In the genomic region with DNA sequence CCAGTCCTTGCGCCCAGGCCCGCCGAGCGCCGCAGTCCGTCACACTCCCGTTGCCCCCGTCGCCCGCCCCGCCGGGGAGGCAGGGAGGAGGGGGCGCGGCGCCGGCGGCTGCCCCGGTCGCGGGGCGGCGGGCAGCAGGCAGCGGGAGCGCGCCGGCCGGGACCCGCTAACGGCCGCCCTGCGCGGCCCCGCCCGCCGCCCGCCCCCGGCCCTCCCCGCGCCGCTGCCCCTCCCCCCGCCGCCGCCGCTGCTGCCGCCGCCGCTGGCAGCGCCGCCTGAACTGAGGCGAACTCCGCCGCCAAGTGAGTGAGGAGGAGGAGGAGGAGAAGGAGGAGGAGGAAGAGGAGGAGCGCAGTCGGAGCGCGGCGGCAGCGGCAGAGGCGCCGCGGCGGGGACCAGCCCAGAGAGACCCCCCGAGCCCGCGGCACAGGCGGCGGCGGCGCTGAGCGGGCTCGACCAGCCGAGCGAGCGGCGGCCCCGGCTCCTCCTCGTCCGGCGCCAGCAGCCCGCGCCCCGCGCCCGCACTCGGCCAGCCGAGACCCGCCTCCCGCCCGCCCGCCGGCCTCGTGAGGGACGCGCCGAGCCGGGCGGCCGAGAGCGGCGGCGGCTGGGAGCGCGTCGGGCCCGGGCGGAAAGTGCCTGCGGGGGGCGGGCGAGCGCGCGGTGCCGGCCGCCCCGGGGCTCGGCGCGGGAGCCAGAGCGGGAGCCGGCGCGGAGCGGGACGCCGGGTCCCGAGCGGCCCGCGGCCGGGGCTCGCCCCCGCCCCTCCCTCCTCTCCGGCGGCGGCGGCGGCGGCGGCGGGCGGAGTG, we compare ENCODE assay signal across 8 cellular contexts. TPM values are rescaled to one million over a fixed set of nuclear protein-coding genes. Genes with fewer than 3 reads are reported as not detected.
DNase-seq lines count a peak whose midpoint lies in the region; ATAC-seq and TF ChIP-seq lines count a peak whose summit lies in the region.

A gene (plus strand): TSS at position 352 of the 809 bp plus-strand sequence. CDS start 476 bp downstream, outside the sequence.

- H3K36me3 Mint-ChIP-seq in endodermal cell (ENCODE audit: low read depth), result no peaks in the 10 kb centered on the region

- peak within 1 kb of the TSS; percentile 90 for H3K4me3 Mint-ChIP-seq in endodermal cell

- TF ChIP-seq CTCF in endodermal cell (conservative IDR thresholded peaks at IDR 0.05), result no peak

- H3K9me3 Mint-ChIP-seq in endodermal cell, result no peaks in the 10 kb centered on the region

- H3K4me1 Mint-ChIP-seq in endodermal cell, result peaks cover 32% of the 10 kb centered on the region

- peak; percentile 44 for ATAC-seq in HG03025 (IDR thresholded peaks at IDR 0.05; ENCODE audit: low FRiP score, unreplicated experiment)

- H3K36me3 ChIP-seq in endodermal cell (ENCODE audit: control insufficient read depth, insufficient read depth, low read length), result no peaks in the 10 kb centered on the region

- no peaks in the 10 kb centered on the region for H3K27me3 ChIP-seq in endodermal cell (ENCODE audit: control insufficient read depth, insufficient read depth, low read length, poor library complexity, severe bottlenecking)

- WGBS in endodermal cell (ENCODE audit: insufficient coverage in 1 of 2, insufficient read length in 1 of 2), 2 experiments, result 0 to 1% methylated on average over 13 to 141 of the region's 141 CpGs

- peak within 1 kb of the TSS; percentile 77 for H3K27ac Mint-ChIP-seq in endodermal cell

- peak; percentile 66 for DNase-seq in SIG-M5 treated with dmso at 0.1 percent for 504 hours (lab: John Stamatoyannopoulos, UW; ENCODE audit: unreplicated experiment)
- DNase-seq in SIG-M5 (lab: John Stamatoyannopoulos, UW), result no peak
- DNase-seq in NCI-H748 treated with DMSO at 0.1 percent for 48 hours (lab: John Stamatoyannopoulos, UW), result peak; percentile 11
- DNase-seq in activated CD8-positive, alpha-beta memory T cell treated with anti-CD3 and anti-CD28 coated beads for 48 hours (ENCODE audit: low read depth in 2 of 3, low spot score in 2 of 3), result peak; percentile 40 to 62 (median 54)
- peak; percentile 84 for DNase-seq in endodermal cell
- peak; percentile 85 for DNase-seq in midbrain (lab: John Stamatoyannopoulos, UW)
- DNase-seq in stimulated activated CD8-positive, alpha-beta memory T cell treated with anti-CD3 and anti-CD28 coated beads, Interleukin-15, amount 100 ng/mL, for 48 hours (ENCODE audit: low read depth in 2 of 2), result peak; percentile 68

- peak within 1 kb of the TSS; percentile 93 for H3K4me3 ChIP-seq in endodermal cell (ENCODE audit: low read length)

- no peaks in the 10 kb centered on the region for H3K9me3 ChIP-seq in endodermal cell (ENCODE audit: control insufficient read depth, low read length)

- no peaks in the 10 kb centered on the region for H3K4me1 ChIP-seq in endodermal cell (ENCODE audit: control insufficient read depth, insufficient read depth, low read length)

- H3K27ac ChIP-seq in endodermal cell (ENCODE audit: low read depth, low read length), result peak within 1 kb of the TSS; percentile 97

- H3K27me3 Mint-ChIP-seq in endodermal cell (ENCODE audit: insufficient read depth), result no peaks in the 10 kb centered on the region

- H3K9ac ChIP-seq in endodermal cell (ENCODE audit: extremely low read depth, low read length, poor library complexity, severe bottlenecking), result peak within 1 kb of the TSS; percentile 94

RNA-seq across cellular contexts. Expression of the gene that starts here (rescaled TPM):
- total RNA-seq in endodermal cell, result 100 to 1,000 TPM in 1 of 2 donors, 10 to 100 TPM in 1; 93.3 to 107 TPM
- 258 TPM for polyA plus RNA-seq in endodermal cell (2013, experiment 1 of 2)
- polyA plus RNA-seq in endodermal cell (2013, experiment 2 of 2), result 233 TPM
